ENCODE assay signal across 13 cellular contexts in genomic region chr2:100741880-100742814, GRCh38.
DNase-seq lines count a peak whose midpoint lies in the region; ATAC-seq and TF ChIP-seq lines count a peak whose summit lies in the region.
"Had no signal": no experiment of that assay in that cellular context is flagged by ENCODE, and none has a peak within 500 bp of the region (broad histone marks: within the 10 kb centered on the region; RNA-seq: fewer than 3 reads in every experiment).

No MANE protein-coding gene starts in this region.

- H3K4me2 ChIP-seq in hepatocyte, result peak overlapping the region; percentile 64

- intact Hi-C loops in dorsolateral prefrontal cortex (cut with DNase I) (no loop called here), ascending aorta (cut with DNase I) (no loop called here)

- H3K27me3 Mint-ChIP-seq in brain (peaks cover 7% of the 10 kb centered on the region), nephron progenitor cell (ENCODE audit: low read depth, poor library complexity) (peaks cover 28% of the 10 kb centered on the region)

- H3K27me3 ChIP-seq in hepatocyte, result no peaks in the 10 kb centered on the region
- H3K27me3 ChIP-seq in stomach smooth muscle (ENCODE audit: control insufficient read depth in 1 of 2, insufficient read depth in 2 of 2, low read length in 2 of 2), result no peaks in the 10 kb centered on the region
- H3K27me3 ChIP-seq in dorsolateral prefrontal cortex, result peaks cover 0 to 5% (median 0%) of the 10 kb centered on the region in 45 donors
- H3K27me3 ChIP-seq in ascending aorta, result no peaks in the 10 kb centered on the region

- H4K20me1 ChIP-seq in hepatocyte (ENCODE audit: insufficient read depth, poor library complexity, severe bottlenecking), result no peaks in the 10 kb centered on the region

- H3K27ac ChIP-seq in hepatocyte, result peak overlapping the region; percentile 91
- peak overlapping the region; percentile 37 for H3K27ac ChIP-seq in stomach smooth muscle (ENCODE audit: low read length)
- H3K27ac ChIP-seq in dorsolateral prefrontal cortex, result no peak overlapping the region
- H3K27ac ChIP-seq in ascending aorta, result peak overlapping the region in 1 of 2 donors; percentile 31
- H3K27ac ChIP-seq: neutrophil had no signal

- no peaks in the 10 kb centered on the region for H3K79me2 ChIP-seq in hepatocyte

- H2AFZ ChIP-seq in hepatocyte, result no peak overlapping the region

- no peaks in the 10 kb centered on the region for H3K36me3 ChIP-seq in hepatocyte (replicated peaks; ENCODE audit: insufficient read depth, low read depth)
- H3K36me3 ChIP-seq in stomach smooth muscle (ENCODE audit: control insufficient read depth in 2 of 2, insufficient read depth in 2 of 2, low read length in 2 of 2), result no peaks in the 10 kb centered on the region
- H3K36me3 ChIP-seq in ascending aorta, result no peaks in the 10 kb centered on the region
- H3K36me3 ChIP-seq: neutrophil had no signal

- no peaks in the 10 kb centered on the region for H3K9me3 Mint-ChIP-seq in brain
- H3K9me3 Mint-ChIP-seq in nephron progenitor cell, result no peaks in the 10 kb centered on the region
- H3K9me3 Mint-ChIP-seq: effector memory CD8-positive, alpha-beta T cell; stimulated activated memory B cell treated with anti-CD40 and anti-IgM and Interleukin-4, amounts not matched to agents 10 μg/mL and 1 μg/mL and 100 μg/mL, for 72 hours had no signal

- WGBS in hepatocyte (ENCODE audit: low lambda C conversion rate, missing lambda C conversion rate), result 27% methylated on average over 7 of the region's 7 CpGs

- H3K9me3 ChIP-seq in hepatocyte (ENCODE audit: low read depth) (no peaks in the 10 kb centered on the region), stomach smooth muscle (ENCODE audit: control insufficient read depth in 2 of 2, low read length in 2 of 2) (no peaks in the 10 kb centered on the region), ascending aorta (no peaks in the 10 kb centered on the region)
- H3K9me3 ChIP-seq: neutrophil had no signal

- H3K36me3 Mint-ChIP-seq in brain, result no peaks in the 10 kb centered on the region
- H3K36me3 Mint-ChIP-seq in nephron progenitor cell (ENCODE audit: low read depth), result no peaks in the 10 kb centered on the region
- H3K36me3 Mint-ChIP-seq: stimulated activated memory B cell treated with anti-CD40 and anti-IgM and Interleukin-4, amounts not matched to agents 10 μg/mL and 1 μg/mL and 100 μg/mL, for 72 hours had no signal

- H3K4me1 ChIP-seq in hepatocyte (ENCODE audit: insufficient read depth) (peaks cover under 1% of the 10 kb centered on the region), stomach smooth muscle (ENCODE audit: control insufficient read depth, insufficient read depth, low read length) (peaks cover 7% of the 10 kb centered on the region), ascending aorta (no peaks in the 10 kb centered on the region)

- H3K4me1 Mint-ChIP-seq in brain, result peaks cover 30% of the 10 kb centered on the region
- no peaks in the 10 kb centered on the region for H3K4me1 Mint-ChIP-seq in nephron progenitor cell
- H3K4me1 Mint-ChIP-seq: stimulated activated memory B cell treated with anti-CD40 and anti-IgM and Interleukin-4, amounts not matched to agents 10 μg/mL and 1 μg/mL and 100 μg/mL, for 72 hours had no signal

- no peak overlapping the region for H3K9ac ChIP-seq in stomach smooth muscle (ENCODE audit: low read length in 2 of 2)

- TF ChIP-seq CTCF in brain (conservative IDR thresholded peaks at IDR 0.05), result no peak
- no peak for TF ChIP-seq CTCF in hepatocyte (IDR thresholded peaks at IDR 0.05; ENCODE audit: poor library complexity)
- TF ChIP-seq CTCF in dorsolateral prefrontal cortex (IDR thresholded peaks at IDR 0.05 in 54 of 56, conservative IDR thresholded peaks at IDR 0.05 in 2 of 56; ENCODE audit: low read depth in 1 of 56, partially characterized antibody in 56 of 56), result no peak
- TF ChIP-seq CTCF in nephron progenitor cell (IDR thresholded peaks at IDR 0.05), result no peak
- no peak for TF ChIP-seq CTCF in ascending aorta (IDR thresholded peaks at IDR 0.05)

- H3K27ac Mint-ChIP-seq in brain (peak overlapping the region in 3 of 5 experiments; percentile 12 to 82 (median 77)), nephron progenitor cell (no peak overlapping the region)
- H3K27ac Mint-ChIP-seq: effector memory CD8-positive, alpha-beta T cell; stimulated activated memory B cell treated with anti-CD40 and anti-IgM and Interleukin-4, amounts not matched to agents 10 μg/mL and 1 μg/mL and 100 μg/mL, for 72 hours had no signal

- H3K4me3 Mint-ChIP-seq in brain (peak overlapping the region in 1 of 5 experiments; percentile 5), nephron progenitor cell (no peak overlapping the region)
- H3K4me3 Mint-ChIP-seq: effector memory CD8-positive, alpha-beta T cell; stimulated activated memory B cell treated with anti-CD40 and anti-IgM and Interleukin-4, amounts not matched to agents 10 μg/mL and 1 μg/mL and 100 μg/mL, for 72 hours had no signal

- no peak for ATAC-seq in HG02610 (IDR thresholded peaks at IDR 0.05; ENCODE audit: unreplicated experiment)
- ATAC-seq: effector memory CD8-positive, alpha-beta T cell; stimulated activated memory B cell treated with anti-CD40 and anti-IgM and Interleukin-4, amounts not matched to agents 10 μg/mL and 1 μg/mL and 100 μg/mL, for 72 hours had no signal

- no peaks in the 10 kb centered on the region for H3K9me2 ChIP-seq in hepatocyte (replicated peaks; ENCODE audit: insufficient read depth)

- H3K4me3 ChIP-seq in hepatocyte, result no peak overlapping the region
- peak overlapping the region in 1 of 2 donors; percentile 44 for H3K4me3 ChIP-seq in stomach smooth muscle (ENCODE audit: low read length in 2 of 2)
- H3K4me3 ChIP-seq in dorsolateral prefrontal cortex, result no peak overlapping the region
- no peak overlapping the region for H3K4me3 ChIP-seq in ascending aorta

- peak; percentile 100 for DNase-seq in HS-5 (ENCODE audit: low read depth)
- peak; percentile 69 for DNase-seq in hepatocyte (ENCODE audit: low spot score)
- no peak for DNase-seq in dorsolateral prefrontal cortex
- DNase-seq in nephron progenitor cell, result no peak
- DNase-seq in ascending aorta (ENCODE audit: low spot score in 2 of 2), result no peak
- DNase-seq: activated CD4-positive, alpha-beta T cell treated with anti-CD3 and anti-CD28 coated beads, Interleukin-2, amount 50 U/mL, for 1 hour; effector memory CD8-positive, alpha-beta T cell; NCI-H82 had no signal

Comparison
In these comparisons a context has a peak if more than half of its experiments do, and no peak if none do; other contexts are left out.
1. DNase-seq: peak in HS-5 (single experiment) and hepatocyte (single experiment); none in dorsolateral prefrontal cortex (0 of 10), nephron progenitor cell (single experiment) and ascending aorta (0 of 2).
2. H3K27ac ChIP-seq: peak in hepatocyte (single experiment) and stomach smooth muscle (single experiment); none in dorsolateral prefrontal cortex (0 of 59).